ENCODE assay signal across 10 cellular contexts in genomic region chr2:239226677-239227076, GRCh38.
A peak's percentile ranks its signal among the peaks of the same experiment; 100 is the strongest.
DNase-seq lines count a peak whose midpoint lies in the region; TF ChIP-seq lines count a peak whose summit lies in the region.
"Had no signal": no experiment of that assay in that cellular context is flagged by ENCODE, and none has a peak within 500 bp of the region (broad histone marks: within the 10 kb centered on the region; RNA-seq: fewer than 3 reads in every experiment).

No MANE protein-coding gene starts in this region.

- H3K79me2 ChIP-seq in osteoblast (ENCODE audit: insufficient read depth, low read length) = peaks cover 13% of the 10 kb centered on the region

- H3K9me3 ChIP-seq in AG04450 (ENCODE audit: control insufficient read depth, insufficient read depth, low read length) (peaks cover 3% of the 10 kb centered on the region; the same call in 1 of the 2 replicates), Peyer's patch (no peaks in the 10 kb centered on the region), esophagus squamous epithelium (no peaks in the 10 kb centered on the region), osteoblast (ENCODE audit: low read depth, low read length) (no peaks in the 10 kb centered on the region)

- TF ChIP-seq CTCF in AG04450 (IDR thresholded peaks at IDR 0.05; ENCODE audit: low read depth, low read length) (no peak), Peyer's patch (IDR thresholded peaks at IDR 0.05) (no peak), esophagus squamous epithelium (IDR thresholded peaks at IDR 0.05) (no peak), osteoblast (IDR thresholded peaks at IDR 0.05; ENCODE audit: extremely low read depth, low read depth, low read length) (no peak), GM20000 (IDR thresholded peaks at IDR 0.05; ENCODE audit: extremely low read depth, missing control alignments) (no peak)

- no peaks in the 10 kb centered on the region for H3K27me3 ChIP-seq in AG04450 (ENCODE audit: control insufficient read depth, insufficient read depth, low read length)
- H3K27me3 ChIP-seq in Peyer's patch = no peaks in the 10 kb centered on the region
- no peaks in the 10 kb centered on the region for H3K27me3 ChIP-seq in esophagus squamous epithelium
- H3K27me3 ChIP-seq in osteoblast (ENCODE audit: insufficient read depth, low read length) = no peaks in the 10 kb centered on the region

- POLR2A ChIA-PET in AG04450 (lab: Yijun Ruan, JAX) = interaction anchor here (0.6 to 0.9 kb wide), 2 partner anchors 171 to 174 kb away, joined by 4 to 6 read pairs; partner anchors contain the start of gene HDAC4

- TF ChIP-seq POLR2A in Peyer's patch (IDR thresholded peaks at IDR 0.05) (no peak), esophagus squamous epithelium (IDR thresholded peaks at IDR 0.05) (no peak)

- intact Hi-C loops in esophagus squamous epithelium (cut with DNase I) = no loop called here

- H3K4me2 ChIP-seq in osteoblast (ENCODE audit: insufficient read depth, low read length) = peak overlapping the region; percentile 76

- H3K27ac ChIP-seq in AG04450 (ENCODE audit: low read depth, low read length) (peak overlapping the region; percentile 74), Peyer's patch (peak overlapping the region; percentile 6 to 81 (median 56)), esophagus squamous epithelium (peak overlapping the region; percentile 60 to 92 (median 87)), osteoblast (ENCODE audit: low read depth, low read length) (peak overlapping the region; percentile 88)

- no peaks in the 10 kb centered on the region for H3K36me3 ChIP-seq in Peyer's patch
- H3K36me3 ChIP-seq in esophagus squamous epithelium = no peaks in the 10 kb centered on the region
- H3K36me3 ChIP-seq in osteoblast (ENCODE audit: insufficient read depth, low read length) = no peaks in the 10 kb centered on the region

- no peaks in the 10 kb centered on the region for H4K20me1 ChIP-seq in osteoblast (ENCODE audit: insufficient read depth, low read length)

- peaks cover 0 to 68% (median 8%) of the 10 kb centered on the region in 4 donors for H3K4me1 ChIP-seq in Peyer's patch
- peaks cover 39 to 79% (median 48%) of the 10 kb centered on the region in 3 donors for H3K4me1 ChIP-seq in esophagus squamous epithelium
- H3K4me1 ChIP-seq in osteoblast (ENCODE audit: insufficient read depth, low read length) = peaks cover 48% of the 10 kb centered on the region

- H3K4me3 ChIP-seq in AG04450 (ENCODE audit: low read depth, low read length) (no peak overlapping the region), Peyer's patch (no peak overlapping the region), esophagus squamous epithelium (no peak overlapping the region), osteoblast (ENCODE audit: insufficient read depth, low read length) (peak overlapping the region; percentile 36)

- H2AFZ ChIP-seq in osteoblast (ENCODE audit: low read length) = peak overlapping the region; percentile 46

- DNase-seq in AG04450 (ENCODE audit: low read depth, low spot score) = no peak
- no peak for DNase-seq in Peyer's patch
- no peak for DNase-seq in esophagus squamous epithelium (lab: John Stamatoyannopoulos, UW)
- DNase-seq in osteoblast (ENCODE audit: insufficient read length, low spot score, missing footprints) = no peak
- no peak for DNase-seq in GM20000 (ENCODE audit: low spot score)
- DNase-seq in stimulated activated naive CD4-positive, alpha-beta T cell (lab: John Stamatoyannopoulos, UW) = no peak
- no peak for DNase-seq in NCI-H2171 (lab: John Stamatoyannopoulos, UW)
- DNase-seq in activated CD4-positive, alpha-beta T cell treated with anti-CD3 and anti-CD28 coated beads, Interleukin-2, amount 50 U/mL, for 4 hours = no peak
- DNase-seq: activated CD4-positive, alpha-beta T cell treated with anti-CD3 and anti-CD28 coated beads for 4 hours; OCI-M1 had no signal

- CTCF ChIA-PET in AG04450 (lab: Charles Lee) = interaction anchor here (1.3 kb wide), 1 partner anchor 765 kb away, joined by 4 read pairs; no protein-coding TSS in a partner anchor

- WGBS in esophagus squamous epithelium, 2 donors = 40 to 62% methylated on average over 4 of the region's 7 CpGs
